Comparison of ENCODE assay signal across 26 cellular contexts in the genomic region with DNA sequence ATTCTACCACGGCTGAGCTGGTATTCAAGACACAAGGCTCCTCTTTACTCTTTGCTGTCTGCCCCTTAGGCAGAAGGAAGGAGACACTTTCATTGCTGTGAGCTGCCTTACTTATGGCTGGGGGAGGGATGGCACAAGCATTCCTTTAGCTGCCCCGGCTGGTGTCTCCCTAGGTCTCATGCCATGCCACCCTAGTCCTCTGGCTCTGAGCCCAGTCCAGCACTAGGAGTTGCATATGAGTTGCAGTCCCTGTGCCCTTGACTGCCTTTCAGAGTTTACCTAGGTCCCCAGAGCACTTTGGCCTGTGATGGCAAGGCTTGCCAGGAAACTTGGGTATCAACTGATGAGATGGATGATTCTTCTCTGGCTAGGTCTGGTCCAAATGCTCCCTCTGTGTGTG.
DNase-seq lines count a peak whose midpoint lies in the region; ATAC-seq and TF ChIP-seq lines count a peak whose summit lies in the region.
"Had no signal": no experiment of that assay in that cellular context is flagged by ENCODE, and none has a peak within 500 bp of the region (broad histone marks: within the 10 kb centered on the region; RNA-seq: fewer than 3 reads in every experiment).

No MANE protein-coding gene starts in this region.

- POLR2A ChIA-PET in MCF 10A (lab: Yijun Ruan, JAX) = no interaction called here

- in situ Hi-C loops in mammary epithelial cell (cut with MboI; ENCODE audit: low sequenced_read_pairs in 2 of 2) = no loop called here

- H3K4me1 Mint-ChIP-seq in MCF 10A (ENCODE audit: insufficient read depth, unreplicated experiment) (peaks cover 7% of the 10 kb centered on the region), osteocyte (ENCODE audit: unreplicated experiment) (peaks cover 6% of the 10 kb centered on the region)
- no peaks in the 10 kb centered on the region for H3K4me1 Mint-ChIP-seq in stimulated activated memory B cell treated with anti-CD40 and anti-IgM and Interleukin-4, amounts not matched to agents 10 μg/mL and 1 μg/mL and 100 μg/mL, for 72 hours
- H3K4me1 Mint-ChIP-seq: B cell had no signal

- H3K27me3 Mint-ChIP-seq in MCF 10A (ENCODE audit: insufficient read depth, unreplicated experiment) (no peaks in the 10 kb centered on the region), osteocyte (ENCODE audit: unreplicated experiment) (no peaks in the 10 kb centered on the region)
- no peaks in the 10 kb centered on the region for H3K27me3 Mint-ChIP-seq in stimulated activated memory B cell treated with anti-CD40 and anti-IgM and Interleukin-4, amounts not matched to agents 10 μg/mL and 1 μg/mL and 100 μg/mL, for 72 hours
- H3K27me3 Mint-ChIP-seq: B cell had no signal

- no peak overlapping the region for H3K27ac Mint-ChIP-seq in MCF 10A (ENCODE audit: low read depth, unreplicated experiment)
- no peak overlapping the region for H3K27ac Mint-ChIP-seq in osteocyte (ENCODE audit: unreplicated experiment)
- H3K27ac Mint-ChIP-seq in stimulated activated memory B cell treated with anti-CD40 and anti-IgM and Interleukin-4, amounts not matched to agents 10 μg/mL and 1 μg/mL and 100 μg/mL, for 72 hours = no peak overlapping the region
- H3K27ac Mint-ChIP-seq: B cell; CD8-positive, alpha-beta T cell had no signal

- BruUV-seq in MCF 10A (replicated peaks; lab: Mats Ljungman, UMichigan) (no TSS peak), mammary epithelial cell (replicated peaks; lab: Mats Ljungman, UMichigan) (no TSS peak)

- no peak overlapping the region for H3K9ac ChIP-seq in mammary epithelial cell (ENCODE audit: insufficient read depth, low read length)

- H3K36me3 Mint-ChIP-seq in MCF 10A (ENCODE audit: insufficient read depth, unreplicated experiment) (peaks cover 10% of the 10 kb centered on the region), osteocyte (ENCODE audit: unreplicated experiment) (peaks cover 5% of the 10 kb centered on the region)
- no peaks in the 10 kb centered on the region for H3K36me3 Mint-ChIP-seq in stimulated activated memory B cell treated with anti-CD40 and anti-IgM and Interleukin-4, amounts not matched to agents 10 μg/mL and 1 μg/mL and 100 μg/mL, for 72 hours
- H3K36me3 Mint-ChIP-seq: CD8-positive, alpha-beta T cell had no signal

- no peak overlapping the region for H3K27ac ChIP-seq in mammary epithelial cell (ENCODE audit: insufficient read depth, low read depth, low read length)
- no peak overlapping the region for H3K27ac ChIP-seq in right cardiac atrium (ENCODE audit: low read length)
- H3K27ac ChIP-seq in upper lobe of right lung = no peak overlapping the region
- H3K27ac ChIP-seq: 22Rv1, C4-2B, SJSA1 had no signal

- H3K79me2 ChIP-seq in mammary epithelial cell (ENCODE audit: insufficient read depth, low read length) = peaks cover 3% of the 10 kb centered on the region

- no peaks in the 10 kb centered on the region for H4K20me1 ChIP-seq in mammary epithelial cell (ENCODE audit: insufficient read depth, low read length)

- no peak for TF ChIP-seq CTCF in MCF 10A (IDR thresholded peaks at IDR 0.05; ENCODE audit: unreplicated experiment)
- TF ChIP-seq CTCF in mammary epithelial cell (conservative IDR thresholded peaks at IDR 0.05 in 1 of 2, IDR thresholded peaks at IDR 0.05 in 1 of 2; ENCODE audit: extremely low read depth in 1 of 2, insufficient read depth in 1 of 2, low read depth in 1 of 2, low read length in 2 of 2) = no peak
- TF ChIP-seq CTCF in upper lobe of right lung (IDR thresholded peaks at IDR 0.05) = no peak
- TF ChIP-seq CTCF in osteocyte (IDR thresholded peaks at IDR 0.05) = no peak

- H3K4me1 ChIP-seq in mammary epithelial cell (ENCODE audit: insufficient read depth, low read length) (peaks cover 8% of the 10 kb centered on the region), right cardiac atrium (ENCODE audit: control insufficient read depth, insufficient read depth, low read length) (peaks cover 12% of the 10 kb centered on the region), upper lobe of right lung (no peaks in the 10 kb centered on the region)

- 79% methylated on average over 2 of the region's 2 CpGs for WGBS in mammary epithelial cell (ENCODE audit: low coverage, missing lambda C conversion rate)
- WGBS in right cardiac atrium = 79% methylated on average over 2 of the region's 2 CpGs

- H3K4me3 ChIP-seq in mammary epithelial cell (replicated peaks in 1 of 3; ENCODE audit: insufficient read depth in 1 of 3, low read depth in 2 of 3, low read length in 3 of 3) = no peak overlapping the region
- no peak overlapping the region for H3K4me3 ChIP-seq in right cardiac atrium (ENCODE audit: low read length)
- H3K4me3 ChIP-seq in upper lobe of right lung = no peak overlapping the region
- H3K4me3 ChIP-seq: GM12878, SJSA1 had no signal

- intact Hi-C loops in MCF 10A (cut with micrococcal nuclease) (no loop called here), mammary epithelial cell (cut with micrococcal nuclease) (no loop called here), cardiac septum (cut with DNase I) (no loop called here), right cardiac atrium (cut with DNase I) (no loop called here), upper lobe of right lung (cut with DNase I) (no loop called here)

- dilution Hi-C loops in mammary epithelial cell (cut with HindIII; ENCODE audit: low sequenced_read_pairs) = no loop called here

- H3K36me3 ChIP-seq in mammary epithelial cell (ENCODE audit: insufficient read depth, low read length) (no peaks in the 10 kb centered on the region), upper lobe of right lung (no peaks in the 10 kb centered on the region)
- H3K36me3 ChIP-seq: SJSA1 had no signal

- H3K9me3 Mint-ChIP-seq in MCF 10A (ENCODE audit: unreplicated experiment) = peaks cover 14% of the 10 kb centered on the region
- peaks cover 6% of the 10 kb centered on the region for H3K9me3 Mint-ChIP-seq in osteocyte (ENCODE audit: unreplicated experiment)
- H3K9me3 Mint-ChIP-seq in stimulated activated memory B cell treated with anti-CD40 and anti-IgM and Interleukin-4, amounts not matched to agents 10 μg/mL and 1 μg/mL and 100 μg/mL, for 72 hours = peaks cover 9% of the 10 kb centered on the region

- DNase-seq in MCF 10A (ENCODE audit: unreplicated experiment) (peak; percentile 16), mammary epithelial cell (no peak), cardiac septum (ENCODE audit: low spot score) (peak; percentile 79), right cardiac atrium (peak; percentile 12 to 68 (median 45)), upper lobe of right lung (no peak), osteocyte (ENCODE audit: extremely low spot score, unreplicated experiment) (no peak)
- DNase-seq: CD8-positive, alpha-beta T cell; DMS 273 treated with DMSO at 0.1 percent for 48 hours; DMS79; EL; GDM1; NCI-H1105; NCI-H1436 treated with DMSO at 0.1 percent for 48 hours; NCI-H187 treated with DMSO at 0.1 percent for 48 hours; NCI-H2107; NCI-H524; NCI-H774; PC-3 had no signal

- H3K4me3 Mint-ChIP-seq in MCF 10A (ENCODE audit: unreplicated experiment) (no peak overlapping the region), osteocyte (ENCODE audit: unreplicated experiment) (no peak overlapping the region)
- no peak overlapping the region for H3K4me3 Mint-ChIP-seq in stimulated activated memory B cell treated with anti-CD40 and anti-IgM and Interleukin-4, amounts not matched to agents 10 μg/mL and 1 μg/mL and 100 μg/mL, for 72 hours
- H3K4me3 Mint-ChIP-seq: B cell; CD8-positive, alpha-beta T cell had no signal

- H3K27me3 ChIP-seq in mammary epithelial cell (ENCODE audit: insufficient read depth, low read length) (no peaks in the 10 kb centered on the region), right cardiac atrium (ENCODE audit: control insufficient read depth, insufficient read depth) (no peaks in the 10 kb centered on the region), upper lobe of right lung (no peaks in the 10 kb centered on the region)
- H3K27me3 ChIP-seq: SJSA1 had no signal

- CTCF ChIA-PET in MCF 10A (lab: Yijun Ruan, JAX) = no interaction called here
- CTCF ChIA-PET in mammary epithelial cell (lab: Charles Lee; ENCODE audit: low non-redundant PET) = no interaction called here

- no peaks in the 10 kb centered on the region for H3K9me3 ChIP-seq in mammary epithelial cell (replicated peaks; ENCODE audit: insufficient read depth, low read length)
- no peaks in the 10 kb centered on the region for H3K9me3 ChIP-seq in right cardiac atrium (ENCODE audit: control insufficient read depth, low read length)
- H3K9me3 ChIP-seq in upper lobe of right lung = no peaks in the 10 kb centered on the region
- H3K9me3 ChIP-seq: SJSA1 had no signal

- ATAC-seq in right cardiac atrium (peak; percentile 34 to 52), upper lobe of right lung (peak; percentile 36), GM19452 (IDR thresholded peaks at IDR 0.05; ENCODE audit: unreplicated experiment) (no peak)
- no peak for ATAC-seq in stimulated activated memory B cell treated with anti-CD40 and anti-IgM and Interleukin-4, amounts not matched to agents 10 μg/mL and 1 μg/mL and 100 μg/mL, for 72 hours
- ATAC-seq: CD8-positive, alpha-beta T cell; GM12878; HCT116; PC-3 had no signal

- no peak overlapping the region for H3K4me2 ChIP-seq in mammary epithelial cell (ENCODE audit: insufficient read depth, low read depth, low read length)

- no peak overlapping the region for H2AFZ ChIP-seq in mammary epithelial cell (ENCODE audit: low read depth, low read length)

Comparison
In these comparisons a context has a peak if more than half of its experiments do, and no peak if none do; other contexts are left out.
1. DNase-seq: peak in MCF 10A (single experiment), cardiac septum (single experiment) and right cardiac atrium (3 of 3); none in mammary epithelial cell (single experiment), upper lobe of right lung (single experiment) and osteocyte (single experiment).
2. ATAC-seq: peak in right cardiac atrium (2 of 2) and upper lobe of right lung (single experiment); none in GM19452 (single experiment) and stimulated activated memory B cell treated with anti-CD40 and anti-IgM and Interleukin-4, amounts not matched to agents 10 μg/mL and 1 μg/mL and 100 μg/mL, for 72 hours (single experiment).